ENCODE assay signal across 26 cellular contexts in genomic region chr7:149084407-149084806, GRCh38. TPM values are rescaled to one million over a fixed set of nuclear protein-coding genes. Genes with fewer than 3 reads are reported as not detected.
DNase-seq lines count a peak whose midpoint lies in the region; ATAC-seq, FAIRE-seq and TF ChIP-seq lines count a peak whose summit lies in the region.
"Had no signal": no experiment of that assay in that cellular context is flagged by ENCODE, and none has a peak within 500 bp of the region (broad histone marks: within the 10 kb centered on the region; RNA-seq: fewer than 3 reads in every experiment).

No MANE protein-coding gene starts in this region.

- no peak for ATAC-seq in K562
- ATAC-seq: GM12878 had no signal

- H3K4me1 Mint-ChIP-seq in IgD-negative memory B cell, result peaks cover 6 to 14% (median 12%) of the 10 kb centered on the region in 3 donors

- FAIRE-seq in K562 (lab: Jason Lieb, UNC), result no peak
- FAIRE-seq: A204.1, GM12878, GM12892, GM18507 had no signal

- no peaks in the 10 kb centered on the region for H4K20me1 ChIP-seq in K562 (replicated peaks; ENCODE audit: control insufficient read depth, insufficient read depth, low read length)
- H4K20me1 ChIP-seq: BLaER1 had no signal

- TF ChIP-seq POLR2A in K562 (conservative IDR thresholded peaks at IDR 0.05), result no peak

- no peaks in the 10 kb centered on the region for H3K79me2 ChIP-seq in K562 (ENCODE audit: control insufficient read depth, insufficient read depth, low read length)

- CTCF ChIA-PET in HEK293 (lab: Yijun Ruan, JAX), result interaction anchor here (0.9 kb wide), 1 partner anchor 18 kb away, joined by 3 read pairs; no protein-coding TSS in a partner anchor
- CTCF ChIA-PET in K562 (lab: Yijun Ruan, JAX; ENCODE audit: low intra/inter-chr PET ratio), result no interaction called here

- intact Hi-C loops in K562 (cut with micrococcal nuclease), result no loop called here

- peak overlapping the region in 2 of 3 donors; percentile 46 to 50 for H3K27ac Mint-ChIP-seq in IgD-negative memory B cell
- H3K27ac Mint-ChIP-seq: CD4-positive, CD25-positive, alpha-beta regulatory T cell had no signal

- 79% methylated on average over 2 of the region's 2 CpGs for WGBS in K562 (ENCODE audit: insufficient coverage, low coverage, missing lambda C conversion rate)

- H3K9ac ChIP-seq in K562 (ENCODE audit: insufficient read depth in 1 of 2, low read depth in 2 of 2, low read length in 2 of 2), result no peak overlapping the region
- H3K9ac ChIP-seq: BLaER1 had no signal

- TF ChIP-seq RAD21 in K562 (CRISPR knock-in tag; conservative IDR thresholded peaks at IDR 0.05 in 1 of 2, IDR thresholded peaks at IDR 0.05 in 1 of 2), result no peak

- no peak for TF ChIP-seq EP300 in K562 (IDR thresholded peaks at IDR 0.05; ENCODE audit: low read length)

- H3K4me3 ChIP-seq in HEK293 (ENCODE audit: low read depth, low read length) (no peak overlapping the region), K562 (no peak overlapping the region)
- H3K4me3 ChIP-seq: BLaER1, GM12878 had no signal

- H3K9me1 ChIP-seq in K562 (ENCODE audit: control insufficient read depth, insufficient read depth, low read length), result no peaks in the 10 kb centered on the region

- no peak for TF ChIP-seq CTCF in HEK293 (tag by site-specific recombination; IDR thresholded peaks at IDR 0.05)
- no peak for TF ChIP-seq CTCF in K562 (IDR thresholded peaks at IDR 0.05 in 2 of 3, conservative IDR thresholded peaks at IDR 0.05 in 1 of 3; ENCODE audit: insufficient read depth in 2 of 3, low read depth in 1 of 3, low read length in 3 of 3)

- H3K36me3 ChIP-seq in HEK293 (ENCODE audit: control insufficient read depth in 2 of 2, insufficient read depth in 1 of 2, low read length in 2 of 2) (peaks cover 0 to 23% of the 10 kb centered on the region in 2 experiments; a peak in 2 of 3 replicates), K562 (ENCODE audit: control insufficient read depth, insufficient read depth, low read length) (peaks cover 6% of the 10 kb centered on the region; the same call in 1 of the 3 replicates)

- H3K36me3 Mint-ChIP-seq in IgD-negative memory B cell, result peaks cover 11% of the 10 kb centered on the region

- peaks cover 0 to 5% (median 0%) of the 10 kb centered on the region in 3 donors for H3K9me3 Mint-ChIP-seq in IgD-negative memory B cell
- H3K9me3 Mint-ChIP-seq: CD4-positive, alpha-beta memory T cell had no signal

- H3K27me3 ChIP-seq in K562 (ENCODE audit: control insufficient read depth in 2 of 2, insufficient read depth in 2 of 2, low read length in 2 of 2), result no peaks in the 10 kb centered on the region
- H3K27me3 ChIP-seq: BE2C, BLaER1 had no signal

- no peaks in the 10 kb centered on the region for H3K4me1 ChIP-seq in HEK293 (ENCODE audit: control insufficient read depth, insufficient read depth, low read length)
- H3K4me1 ChIP-seq in K562 (replicated peaks in 1 of 2; ENCODE audit: control insufficient read depth in 2 of 2, insufficient read depth in 2 of 2, low read length in 2 of 2), result 0 out of 5 replicates have a peak, but pooled peaks cover 0 to 6% of the 10 kb centered on the region in 2 experiments
- H3K4me1 ChIP-seq: BE2C had no signal

- no peak overlapping the region for H3K4me3 Mint-ChIP-seq in IgD-negative memory B cell
- H3K4me3 Mint-ChIP-seq: CD14-positive monocyte; CD4-positive, alpha-beta memory T cell; CD4-positive, CD25-positive, alpha-beta regulatory T cell had no signal

- H3K4me2 ChIP-seq in K562 (ENCODE audit: insufficient read depth, low read length), result no peak overlapping the region
- H3K4me2 ChIP-seq: BLaER1 had no signal

- no peak overlapping the region for H3K27ac ChIP-seq in HEK293 (ENCODE audit: extremely low read depth, low read depth, low read length)
- H3K27ac ChIP-seq in K562 (ENCODE audit: extremely low read depth, low read depth, low read length), result no peak overlapping the region
- H3K27ac ChIP-seq: BLaER1 had no signal

- no TSS peak for BruUV-seq in K562 (replicated peaks; lab: Mats Ljungman, UMichigan)

- H2AFZ ChIP-seq in K562 (ENCODE audit: low read depth, low read length), result no peak overlapping the region

- in situ Hi-C loops in K562 (cut with MboI), result no loop called here

- DNase-seq in K562 (ENCODE audit: extremely low read depth in 1 of 4, low spot score in 3 of 4), result no peak
- DNase-seq in activated CD4-positive, alpha-beta T cell treated with anti-CD3 and anti-CD28 coated beads, Interleukin-2, amount 50 U/mL, for 48 hours, result no peak
- DNase-seq in NCI-H2081 (lab: John Stamatoyannopoulos, UW), result no peak
- DNase-seq: 8988T; ACHN; BE2C; C1 segment of cervical spinal cord; CD4-positive, alpha-beta memory T cell; CD4-positive, CD25-positive, alpha-beta regulatory T cell; CD8-positive, alpha-beta memory T cell; COR-L47; DMS 273 treated with DMSO at 0.1 percent for 48 hours; DMS153; DMS53; DMS79; DND-41; EL; GDM1 had no signal

- POLR2A ChIA-PET in HEK293 (lab: Yijun Ruan, JAX) (interaction anchor here (0.7 kb wide), 1 partner anchor 111 kb away, joined by 10 read pairs; no protein-coding TSS in a partner anchor), K562 (lab: Yijun Ruan, JAX) (interaction anchor here (0.6 kb wide), 1 partner anchor 239 kb away, joined by 3 read pairs; no protein-coding TSS in a partner anchor)

- H3K9me3 ChIP-seq in HEK293 (ENCODE audit: control insufficient read depth, insufficient read depth, low read depth, low read length) (no peaks in the 10 kb centered on the region), K562 (replicated peaks; ENCODE audit: control insufficient read depth, insufficient read depth, low read depth, low read length) (0 out of 2 replicates have a peak, but pooled peaks cover 5% of the 10 kb centered on the region)
- H3K9me3 ChIP-seq: BE2C had no signal

- no peaks in the 10 kb centered on the region for H3K27me3 Mint-ChIP-seq in IgD-negative memory B cell
- H3K27me3 Mint-ChIP-seq: CD4-positive, alpha-beta memory T cell; CD4-positive, CD25-positive, alpha-beta regulatory T cell; CD8-positive, alpha-beta memory T cell had no signal

RNA-seq across cellular contexts. Expression of gene ZNF786, which starts 6.1 kb away (rescaled TPM):
- polyA plus RNA-seq in IgD-negative memory B cell (12.8 TPM), K562 (2011; rRNA removed) (2.6 and 3.0 TPM in 2 replicates), K562 (2014; fragmentation: Illumina TruSeq; extraction: Trizol) (2.3 and 2.9 TPM in 2 replicates), K562 (2014; fragmentation: Nextera tagmentation; extraction: Ambion mirVana) (under 1 TPM; 0.31 to 0.49 TPM), K562 (2014; rRNA removed) (3.1 and 3.2 TPM in 2 replicates)
- total RNA-seq in K562 (2011; cell fraction: chromatin; rRNA removed; ENCODE audit: low replicate concordance), result 6.3 and 10.7 TPM in 2 replicates
- total RNA-seq in K562 (2011; cell fraction: nucleolus; rRNA removed), result 6.3 and 9.2 TPM in 2 replicates
- 4.2 and 5.9 TPM in 2 replicates for total RNA-seq in K562 (2011; cell fraction: nucleoplasm; rRNA removed)
- total RNA-seq in K562 (2014; rRNA removed) (5.4 and 5.6 TPM in 2 replicates), K562 (2014; rRNA removed; fragmentation: Illumina TruSeq; extraction: Trizol) (1.8 and 2.2 TPM in 2 replicates), K562 (2015; rRNA removed; fragmentation: Illumina TruSeq; extraction: Trizol) (3.6 and 3.9 TPM in 2 replicates), K562 (2021) (4.0 and 4.6 TPM in 2 replicates)
- polyA plus RNA-seq in K562 (2011; cell fraction: cytosol; rRNA removed), result 2.4 and 5.0 TPM in 2 replicates
- polyA plus RNA-seq in K562 (2011; cell fraction: nucleus; rRNA removed), result 2.1 and 4.0 TPM in 2 replicates
- polyA plus RNA-seq in K562 (2012), result 2.8 TPM in 2 replicates
- polyA minus RNA-seq in K562 (2011; rRNA and poly(A)+ RNA removed), result 4.5 and 5.3 TPM in 2 replicates
- 4.0 and 4.7 TPM in 2 replicates for polyA minus RNA-seq in K562 (2011; cell fraction: cytosol; rRNA and poly(A)+ RNA removed)
- polyA minus RNA-seq in K562 (2011; cell fraction: nucleus; rRNA and poly(A)+ RNA removed), result 4.2 and 5.1 TPM in 2 replicates

RNA-seq across cellular contexts. Expression of gene ZNF425, which starts 41.7 kb away (rescaled TPM):
- polyA plus RNA-seq in IgD-negative memory B cell, result 0.95 TPM
- total RNA-seq in K562 (2011; cell fraction: chromatin; rRNA removed; ENCODE audit: low replicate concordance), result 0.62 and 1.0 TPM in 2 replicates
- total RNA-seq in K562 (2011; cell fraction: nucleolus; rRNA removed), result 0.50 and 0.66 TPM in 2 replicates
- 0.66 TPM in 1 of 2 replicates, not detected in the other for total RNA-seq in K562 (2011; cell fraction: nucleoplasm; rRNA removed)
- 0.37 and 0.59 TPM in 2 replicates for total RNA-seq in K562 (2014; rRNA removed)
- total RNA-seq in K562 (2014; rRNA removed; fragmentation: Illumina TruSeq; extraction: Trizol), result 0.36 and 0.48 TPM in 2 replicates
- 0.80 and 0.87 TPM in 2 replicates for total RNA-seq in K562 (2015; rRNA removed; fragmentation: Illumina TruSeq; extraction: Trizol)
- 0.49 and 0.66 TPM in 2 replicates for total RNA-seq in K562 (2021)
- polyA plus RNA-seq in K562 (2011; rRNA removed), result 0.54 and 0.79 TPM in 2 replicates
- polyA plus RNA-seq in K562 (2011; cell fraction: cytosol; rRNA removed), result 0.57 and 0.91 TPM in 2 replicates
- polyA plus RNA-seq in K562 (2011; cell fraction: nucleus; rRNA removed), result 0.20 and 0.22 TPM in 2 replicates
- 0.57 and 0.79 TPM in 2 replicates for polyA plus RNA-seq in K562 (2012)
- polyA plus RNA-seq in K562 (2014; fragmentation: Illumina TruSeq; extraction: Trizol), result 0.36 and 0.83 TPM in 2 replicates
- polyA plus RNA-seq in K562 (2014; fragmentation: Nextera tagmentation; extraction: Ambion mirVana), result under 1 TPM; 0.03 to 0.31 TPM
- polyA plus RNA-seq in K562 (2014; rRNA removed), result 0.65 and 0.89 TPM in 2 replicates
- polyA minus RNA-seq in K562 (2011; rRNA and poly(A)+ RNA removed), result 0.49 and 1.3 TPM in 2 replicates
- 1.5 TPM in 1 of 2 replicates, not detected in the other for polyA minus RNA-seq in K562 (2011; cell fraction: cytosol; rRNA and poly(A)+ RNA removed)
- 0.56 and 0.94 TPM in 2 replicates for polyA minus RNA-seq in K562 (2011; cell fraction: nucleus; rRNA and poly(A)+ RNA removed)

RNA-seq across cellular contexts. Expression of gene PDIA4, which starts 56.1 kb away (rescaled TPM):
- polyA plus RNA-seq in IgD-negative memory B cell, result 94.4 TPM
- 187 and 270 TPM in 2 replicates for total RNA-seq in K562 (2011; cell fraction: chromatin; rRNA removed; ENCODE audit: low replicate concordance)
- total RNA-seq in K562 (2011; cell fraction: nucleolus; rRNA removed), result 352 and 378 TPM in 2 replicates
- total RNA-seq in K562 (2011; cell fraction: nucleoplasm; rRNA removed), result 244 and 324 TPM in 2 replicates
- total RNA-seq in K562 (2014; rRNA removed), result 158 and 178 TPM in 2 replicates
- total RNA-seq in K562 (2014; rRNA removed; fragmentation: Illumina TruSeq; extraction: Trizol), result 82.7 and 91.5 TPM in 2 replicates
- total RNA-seq in K562 (2015; rRNA removed; fragmentation: Illumina TruSeq; extraction: Trizol), result 136 TPM in 2 replicates
- total RNA-seq in K562 (2021), result 159 and 161 TPM in 2 replicates
- 146 and 186 TPM in 2 replicates for polyA plus RNA-seq in K562 (2011; rRNA removed)
- 107 and 158 TPM in 2 replicates for polyA plus RNA-seq in K562 (2011; cell fraction: cytosol; rRNA removed)
- 149 and 181 TPM in 2 replicates for polyA plus RNA-seq in K562 (2011; cell fraction: nucleus; rRNA removed)
- polyA plus RNA-seq in K562 (2012), result 137 and 177 TPM in 2 replicates
- polyA plus RNA-seq in K562 (2014; fragmentation: Illumina TruSeq; extraction: Trizol), result 143 and 175 TPM in 2 replicates
- polyA plus RNA-seq in K562 (2014; fragmentation: Nextera tagmentation; extraction: Ambion mirVana), result 10 to 100 TPM in 1 of 2 experiments, 1 to 10 TPM in 1; 9.1 to 14.5 TPM
- 155 and 171 TPM in 2 replicates for polyA plus RNA-seq in K562 (2014; rRNA removed)
- polyA minus RNA-seq in K562 (2011; rRNA and poly(A)+ RNA removed), result 147 and 177 TPM in 2 replicates
- polyA minus RNA-seq in K562 (2011; cell fraction: cytosol; rRNA and poly(A)+ RNA removed), result 90.9 and 121 TPM in 2 replicates
- polyA minus RNA-seq in K562 (2011; cell fraction: nucleus; rRNA and poly(A)+ RNA removed), result 30.0 and 68.5 TPM in 2 replicates

Comparison
In these comparisons a context has a peak if more than half of its experiments do, and no peak if none do; other contexts are left out.
1. Of the 44 proteins assayed by ChIP-seq in both K562 and HEK293: peak only in K562: TRIM28 and ZNF24; only in HEK293: SETDB1; in both: none; in neither: 41.